1 cellular context compared by ENCODE assay signal in the genomic region with DNA sequence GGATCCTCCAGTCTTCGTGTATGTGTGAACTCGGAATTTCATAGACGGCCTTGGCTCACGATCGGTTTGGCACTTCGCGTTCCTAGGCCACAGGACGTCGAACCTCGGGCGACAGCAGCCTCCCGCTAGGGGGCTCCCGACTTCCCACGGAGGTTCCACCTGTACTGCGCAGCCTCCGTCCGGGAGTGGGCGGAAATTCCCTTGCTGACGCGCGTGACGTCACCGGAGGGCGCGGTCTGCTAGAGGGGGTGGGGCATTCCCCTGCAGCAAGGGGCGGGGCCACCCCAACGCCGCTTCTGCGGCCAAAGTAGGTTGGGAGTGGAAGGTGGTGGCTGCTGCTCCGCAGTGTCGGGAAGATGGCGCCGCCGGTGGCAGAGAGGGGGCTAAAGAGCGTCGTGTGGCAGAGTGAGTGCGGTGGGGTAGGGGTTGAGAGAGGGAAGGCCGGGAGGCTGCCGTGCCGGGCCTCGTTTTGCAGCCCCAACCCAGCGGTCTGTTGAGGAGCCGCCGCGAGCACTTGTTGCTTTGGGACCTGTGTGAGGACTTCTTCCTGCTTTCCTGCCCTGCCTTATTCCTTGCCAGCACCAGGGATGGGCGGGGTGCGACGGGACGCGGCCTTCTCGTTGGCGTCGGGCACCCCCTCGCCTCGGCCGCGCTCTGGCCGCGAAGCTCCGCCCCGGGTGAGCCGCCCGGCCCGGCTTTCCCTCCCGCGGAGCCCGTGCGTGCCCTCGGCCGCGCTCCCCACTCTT.
TF ChIP-seq lines count a peak whose summit lies in the region.

A gene with protein sequence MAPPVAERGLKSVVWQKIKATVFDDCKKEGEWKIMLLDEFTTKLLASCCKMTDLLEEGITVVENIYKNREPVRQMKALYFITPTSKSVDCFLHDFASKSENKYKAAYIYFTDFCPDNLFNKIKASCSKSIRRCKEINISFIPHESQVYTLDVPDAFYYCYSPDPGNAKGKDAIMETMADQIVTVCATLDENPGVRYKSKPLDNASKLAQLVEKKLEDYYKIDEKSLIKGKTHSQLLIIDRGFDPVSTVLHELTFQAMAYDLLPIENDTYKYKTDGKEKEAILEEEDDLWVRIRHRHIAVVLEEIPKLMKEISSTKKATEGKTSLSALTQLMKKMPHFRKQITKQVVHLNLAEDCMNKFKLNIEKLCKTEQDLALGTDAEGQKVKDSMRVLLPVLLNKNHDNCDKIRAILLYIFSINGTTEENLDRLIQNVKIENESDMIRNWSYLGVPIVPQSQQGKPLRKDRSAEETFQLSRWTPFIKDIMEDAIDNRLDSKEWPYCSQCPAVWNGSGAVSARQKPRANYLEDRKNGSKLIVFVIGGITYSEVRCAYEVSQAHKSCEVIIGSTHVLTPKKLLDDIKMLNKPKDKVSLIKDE (plus strand): TSS at position 293 of the 746 bp plus-strand sequence. CDS start 64 bp downstream, at position 357.

TF ChIP-seq in HEK293, 187 proteins besides CTCF, POLR2A, EP300 and RAD21 (continued from another document):
- TF ChIP-seq KLF7 (tag by site-specific recombination; IDR thresholded peaks at IDR 0.05; ENCODE audit: borderline replicate concordance): peak; percentile 94; the same call in 1 of the 2 replicates
- 0 out of 2 replicates have a peak, but pooled peaks have one; percentile 38 for TF ChIP-seq ZNF558 (tag by site-specific recombination; IDR thresholded peaks at IDR 0.05)
- no peak; the same call in 1 of the 2 replicates for TF ChIP-seq ZNF433 (tag by site-specific recombination; IDR thresholded peaks at IDR 0.05; ENCODE audit: low read depth)
- TF ChIP-seq ZNF629 (tag by site-specific recombination; IDR thresholded peaks at IDR 0.05): peak; percentile 95
- no peak for TF ChIP-seq ZNF19 (tag by site-specific recombination; IDR thresholded peaks at IDR 0.05; ENCODE audit: low read depth)
- peak; percentile 90 for TF ChIP-seq ZNF76 (tag by site-specific recombination; IDR thresholded peaks at IDR 0.05; ENCODE audit: borderline replicate concordance, low read depth)
- peak; percentile 80 for TF ChIP-seq GLIS2 (tag by site-specific recombination; IDR thresholded peaks at IDR 0.05)
- TF ChIP-seq ZFP41 (tag by site-specific recombination; IDR thresholded peaks at IDR 0.05; ENCODE audit: borderline replicate concordance): no peak
- no peak for TF ChIP-seq ZNF521 (tag by site-specific recombination; IDR thresholded peaks at IDR 0.05)
- TF ChIP-seq ZNF776 (tag by site-specific recombination; IDR thresholded peaks at IDR 0.05; ENCODE audit: borderline replicate concordance): no peak
- peak; percentile 62; the same call in 1 of the 2 replicates for TF ChIP-seq OSR2 (tag by site-specific recombination; IDR thresholded peaks at IDR 0.05)
- no peak for TF ChIP-seq ZNF626 (tag by site-specific recombination; IDR thresholded peaks at IDR 0.05)
- peak; percentile 58 for TF ChIP-seq ZNF121 (tag by site-specific recombination; IDR thresholded peaks at IDR 0.05)
- TF ChIP-seq ZNF341 (tag by site-specific recombination; IDR thresholded peaks at IDR 0.05; ENCODE audit: low read depth): no peak; the same call in 1 of the 2 replicates
- TF ChIP-seq ZXDB (tag by site-specific recombination; IDR thresholded peaks at IDR 0.05): peak; percentile 97
- TF ChIP-seq KLF8 (tag by site-specific recombination; IDR thresholded peaks at IDR 0.05): peak; percentile 97
- TF ChIP-seq, protein P1, sequence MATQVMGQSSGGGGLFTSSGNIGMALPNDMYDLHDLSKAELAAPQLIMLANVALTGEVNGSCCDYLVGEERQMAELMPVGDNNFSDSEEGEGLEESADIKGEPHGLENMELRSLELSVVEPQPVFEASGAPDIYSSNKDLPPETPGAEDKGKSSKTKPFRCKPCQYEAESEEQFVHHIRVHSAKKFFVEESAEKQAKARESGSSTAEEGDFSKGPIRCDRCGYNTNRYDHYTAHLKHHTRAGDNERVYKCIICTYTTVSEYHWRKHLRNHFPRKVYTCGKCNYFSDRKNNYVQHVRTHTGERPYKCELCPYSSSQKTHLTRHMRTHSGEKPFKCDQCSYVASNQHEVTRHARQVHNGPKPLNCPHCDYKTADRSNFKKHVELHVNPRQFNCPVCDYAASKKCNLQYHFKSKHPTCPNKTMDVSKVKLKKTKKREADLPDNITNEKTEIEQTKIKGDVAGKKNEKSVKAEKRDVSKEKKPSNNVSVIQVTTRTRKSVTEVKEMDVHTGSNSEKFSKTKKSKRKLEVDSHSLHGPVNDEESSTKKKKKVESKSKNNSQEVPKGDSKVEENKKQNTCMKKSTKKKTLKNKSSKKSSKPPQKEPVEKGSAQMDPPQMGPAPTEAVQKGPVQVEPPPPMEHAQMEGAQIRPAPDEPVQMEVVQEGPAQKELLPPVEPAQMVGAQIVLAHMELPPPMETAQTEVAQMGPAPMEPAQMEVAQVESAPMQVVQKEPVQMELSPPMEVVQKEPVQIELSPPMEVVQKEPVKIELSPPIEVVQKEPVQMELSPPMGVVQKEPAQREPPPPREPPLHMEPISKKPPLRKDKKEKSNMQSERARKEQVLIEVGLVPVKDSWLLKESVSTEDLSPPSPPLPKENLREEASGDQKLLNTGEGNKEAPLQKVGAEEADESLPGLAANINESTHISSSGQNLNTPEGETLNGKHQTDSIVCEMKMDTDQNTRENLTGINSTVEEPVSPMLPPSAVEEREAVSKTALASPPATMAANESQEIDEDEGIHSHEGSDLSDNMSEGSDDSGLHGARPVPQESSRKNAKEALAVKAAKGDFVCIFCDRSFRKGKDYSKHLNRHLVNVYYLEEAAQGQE (tag by site-specific recombination; IDR thresholded peaks at IDR 0.05): peak; percentile 55; the same call in 1 of the 2 replicates
- peak; percentile 81 for TF ChIP-seq ZNF843 (tag by site-specific recombination; IDR thresholded peaks at IDR 0.05)
- no peak for TF ChIP-seq ZNF292 (tag by site-specific recombination; IDR thresholded peaks at IDR 0.05; ENCODE audit: borderline replicate concordance, low read depth)
- TF ChIP-seq, protein P2, sequence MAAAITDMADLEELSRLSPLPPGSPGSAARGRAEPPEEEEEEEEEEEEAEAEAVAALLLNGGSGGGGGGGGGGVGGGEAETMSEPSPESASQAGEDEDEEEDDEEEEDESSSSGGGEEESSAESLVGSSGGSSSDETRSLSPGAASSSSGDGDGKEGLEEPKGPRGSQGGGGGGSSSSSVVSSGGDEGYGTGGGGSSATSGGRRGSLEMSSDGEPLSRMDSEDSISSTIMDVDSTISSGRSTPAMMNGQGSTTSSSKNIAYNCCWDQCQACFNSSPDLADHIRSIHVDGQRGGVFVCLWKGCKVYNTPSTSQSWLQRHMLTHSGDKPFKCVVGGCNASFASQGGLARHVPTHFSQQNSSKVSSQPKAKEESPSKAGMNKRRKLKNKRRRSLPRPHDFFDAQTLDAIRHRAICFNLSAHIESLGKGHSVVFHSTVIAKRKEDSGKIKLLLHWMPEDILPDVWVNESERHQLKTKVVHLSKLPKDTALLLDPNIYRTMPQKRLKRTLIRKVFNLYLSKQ (tag by site-specific recombination; IDR thresholded peaks at IDR 0.05; ENCODE audit: borderline replicate concordance): 0 out of 2 replicates have a peak, but pooled peaks have one; percentile 48
- TF ChIP-seq ZNF354C (tag by site-specific recombination; IDR thresholded peaks at IDR 0.05; ENCODE audit: borderline replicate concordance, low read depth): no peak
- no peak for TF ChIP-seq ZNF624 (tag by site-specific recombination; IDR thresholded peaks at IDR 0.05)
- TF ChIP-seq, protein P3, sequence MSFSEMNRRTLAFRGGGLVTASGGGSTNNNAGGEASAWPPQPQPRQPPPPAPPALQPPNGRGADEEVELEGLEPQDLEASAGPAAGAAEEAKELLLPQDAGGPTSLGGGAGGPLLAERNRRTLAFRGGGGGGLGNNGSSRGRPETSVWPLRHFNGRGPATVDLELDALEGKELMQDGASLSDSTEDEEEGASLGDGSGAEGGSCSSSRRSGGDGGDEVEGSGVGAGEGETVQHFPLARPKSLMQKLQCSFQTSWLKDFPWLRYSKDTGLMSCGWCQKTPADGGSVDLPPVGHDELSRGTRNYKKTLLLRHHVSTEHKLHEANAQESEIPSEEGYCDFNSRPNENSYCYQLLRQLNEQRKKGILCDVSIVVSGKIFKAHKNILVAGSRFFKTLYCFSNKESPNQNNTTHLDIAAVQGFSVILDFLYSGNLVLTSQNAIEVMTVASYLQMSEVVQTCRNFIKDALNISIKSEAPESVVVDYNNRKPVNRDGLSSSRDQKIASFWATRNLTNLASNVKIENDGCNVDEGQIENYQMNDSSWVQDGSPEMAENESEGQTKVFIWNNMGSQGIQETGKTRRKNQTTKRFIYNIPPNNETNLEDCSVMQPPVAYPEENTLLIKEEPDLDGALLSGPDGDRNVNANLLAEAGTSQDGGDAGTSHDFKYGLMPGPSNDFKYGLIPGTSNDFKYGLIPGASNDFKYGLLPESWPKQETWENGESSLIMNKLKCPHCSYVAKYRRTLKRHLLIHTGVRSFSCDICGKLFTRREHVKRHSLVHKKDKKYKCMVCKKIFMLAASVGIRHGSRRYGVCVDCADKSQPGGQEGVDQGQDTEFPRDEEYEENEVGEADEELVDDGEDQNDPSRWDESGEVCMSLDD (tag by site-specific recombination; IDR thresholded peaks at IDR 0.05): peak; percentile 69
- TF ChIP-seq WT1 (tag by site-specific recombination; IDR thresholded peaks at IDR 0.05): peak; percentile 38
- no peak for TF ChIP-seq ZNF248 (tag by site-specific recombination; IDR thresholded peaks at IDR 0.05)
- TF ChIP-seq BCL11B (tag by site-specific recombination; IDR thresholded peaks at IDR 0.05; ENCODE audit: low read depth): no peak
- TF ChIP-seq, protein P4, sequence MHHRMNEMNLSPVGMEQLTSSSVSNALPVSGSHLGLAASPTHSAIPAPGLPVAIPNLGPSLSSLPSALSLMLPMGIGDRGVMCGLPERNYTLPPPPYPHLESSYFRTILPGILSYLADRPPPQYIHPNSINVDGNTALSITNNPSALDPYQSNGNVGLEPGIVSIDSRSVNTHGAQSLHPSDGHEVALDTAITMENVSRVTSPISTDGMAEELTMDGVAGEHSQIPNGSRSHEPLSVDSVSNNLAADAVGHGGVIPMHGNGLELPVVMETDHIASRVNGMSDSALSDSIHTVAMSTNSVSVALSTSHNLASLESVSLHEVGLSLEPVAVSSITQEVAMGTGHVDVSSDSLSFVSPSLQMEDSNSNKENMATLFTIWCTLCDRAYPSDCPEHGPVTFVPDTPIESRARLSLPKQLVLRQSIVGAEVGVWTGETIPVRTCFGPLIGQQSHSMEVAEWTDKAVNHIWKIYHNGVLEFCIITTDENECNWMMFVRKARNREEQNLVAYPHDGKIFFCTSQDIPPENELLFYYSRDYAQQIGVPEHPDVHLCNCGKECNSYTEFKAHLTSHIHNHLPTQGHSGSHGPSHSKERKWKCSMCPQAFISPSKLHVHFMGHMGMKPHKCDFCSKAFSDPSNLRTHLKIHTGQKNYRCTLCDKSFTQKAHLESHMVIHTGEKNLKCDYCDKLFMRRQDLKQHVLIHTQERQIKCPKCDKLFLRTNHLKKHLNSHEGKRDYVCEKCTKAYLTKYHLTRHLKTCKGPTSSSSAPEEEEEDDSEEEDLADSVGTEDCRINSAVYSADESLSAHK (tag by site-specific recombination; IDR thresholded peaks at IDR 0.05): peak; percentile 39; the same call in 1 of the 2 replicates
- no peak for TF ChIP-seq ZNF510 (tag by site-specific recombination; IDR thresholded peaks at IDR 0.05; ENCODE audit: insufficient replicate concordance)
